In genomic region chr13:77946522-77946921, GRCh38 we compare ENCODE assay signal across 1 cellular context.
TF ChIP-seq lines count a peak whose summit lies in the region.

No MANE protein-coding gene starts in this region.

TF ChIP-seq in H1, 55 proteins besides CTCF, POLR2A, EP300 and RAD21 (continued from another document):
- TF ChIP-seq RFX5 (IDR thresholded peaks at IDR 0.05; ENCODE audit: borderline replicate concordance, low read depth, low read length) (no peak), SP2 (IDR thresholded peaks at IDR 0.05; ENCODE audit: low read length) (no peak), RXRA (IDR thresholded peaks at IDR 0.05; ENCODE audit: insufficient read depth, low read depth, low read length) (no peak), KDM4A (IDR thresholded peaks at IDR 0.05; ENCODE audit: low read depth, low read length, severe bottlenecking) (no peak), CBX8 (IDR thresholded peaks at IDR 0.05; ENCODE audit: borderline replicate concordance, low read depth, low read length) (no peak)
